ENCODE assay signal across 8 cellular contexts in genomic region chr1:222643937-222644648, GRCh38. TPM values are rescaled to one million over a fixed set of nuclear protein-coding genes. Genes with fewer than 3 reads are reported as not detected.
DNase-seq lines count a peak whose midpoint lies in the region; ATAC-seq and TF ChIP-seq lines count a peak whose summit lies in the region.

No MANE protein-coding gene starts in this region.

- peak in 1 of 3 experiments; percentile 3 for TF ChIP-seq CTCF in vagina (IDR thresholded peaks at IDR 0.05)

- DNase-seq in NCI-H2029 treated with DMSO at 0.1 percent for 48 hours (lab: John Stamatoyannopoulos, UW) = peak; percentile 96
- peak; percentile 97 for DNase-seq in T1000 (lab: John Stamatoyannopoulos, UW)
- DNase-seq in astrocyte of the hippocampus (ENCODE audit: low read depth, low spot score) = peak; percentile 99
- peak; percentile 85 for DNase-seq in hepatic stellate cell (ENCODE audit: low spot score)
- peak; percentile 96 for DNase-seq in putamen (ENCODE audit: low spot score)
- peak; percentile 98 for DNase-seq in vagina (ENCODE audit: extremely low spot score in 2 of 2)

- peaks cover 0 to under 1% of the 10 kb centered on the region in 2 donors for H3K36me3 ChIP-seq in vagina

- H3K27ac ChIP-seq in vagina = peak overlapping the region; percentile 92

- TF ChIP-seq POLR2A in vagina (IDR thresholded peaks at IDR 0.05) = peak in 1 of 2 donors; percentile 31

- ATAC-seq in GM18511 (IDR thresholded peaks at IDR 0.05; ENCODE audit: unreplicated experiment) (peak; percentile 98), HG03025 (IDR thresholded peaks at IDR 0.05; ENCODE audit: low FRiP score, unreplicated experiment) (peak; percentile 98)

- H3K4me1 ChIP-seq in vagina = peaks cover 21% of the 10 kb centered on the region

- no peaks in the 10 kb centered on the region for H3K27me3 ChIP-seq in vagina

- H3K9me3 ChIP-seq in vagina = no peaks in the 10 kb centered on the region

- intact Hi-C loops in vagina (cut with DNase I) = loop anchor here (1.0 to 10.0 kb wide), 2 partner anchors 69 to 431 kb away; no protein-coding TSS in a partner anchor

- H3K4me3 ChIP-seq in vagina = peak overlapping the region; percentile 92 to 95

RNA-seq across cellular contexts. Expression of gene MIA3, which starts 26.2 kb away (rescaled TPM):
- 24.3 TPM for total RNA-seq in vagina

RNA-seq across cellular contexts. Expression of gene TAF1A, which starts 54.4 kb away (rescaled TPM):
- total RNA-seq in vagina = 2.0 TPM

Comparison
In these comparisons a context has a peak if more than half of its experiments do, and no peak if none do; other contexts are left out.
1. Peak in every context shown above with its lines: DNase-seq, ATAC-seq, H3K4me3 ChIP-seq and H3K27ac ChIP-seq.